ENCODE assay signal across 31 cellular contexts in the genomic region with DNA sequence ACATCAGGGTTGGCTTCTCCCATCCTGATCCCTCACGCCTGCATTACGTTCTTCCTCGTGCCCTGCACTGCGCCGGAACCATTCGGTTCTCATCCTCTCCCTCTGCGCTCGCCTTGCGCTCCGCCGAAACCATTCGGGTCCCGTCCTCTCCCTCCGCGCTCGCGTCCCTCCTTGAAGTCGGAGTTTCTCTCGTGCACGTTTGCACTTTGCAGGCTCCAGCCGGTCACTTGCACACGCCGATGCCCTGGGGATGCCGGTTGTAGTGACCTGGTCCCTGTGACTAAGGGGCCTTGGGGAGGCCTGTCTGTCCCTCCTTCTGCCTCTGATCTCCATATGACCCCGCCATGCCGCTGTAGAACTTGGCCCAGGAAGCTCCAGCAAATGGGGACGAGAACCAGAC.
"Had no signal": no experiment of that assay in that cellular context is flagged by ENCODE, and none has a peak within 500 bp of the region (broad histone marks: within the 10 kb centered on the region; RNA-seq: fewer than 3 reads in every experiment).

No MANE protein-coding gene starts in this region.

- H3K36me3 ChIP-seq: esophagus squamous epithelium, heart right ventricle, spleen, thoracic aorta, tibial nerve, upper lobe of left lung, uterus had no signal

- H3K27me3 Mint-ChIP-seq: memory B cell; stimulated activated memory B cell treated with anti-CD40 and anti-IgM and Interleukin-4, amounts not matched to agents 10 μg/mL and 1 μg/mL and 100 μg/mL, for 72 hours had no signal

- DNase-seq: cortex of kidney; effector memory CD8-positive, alpha-beta T cell; erythroblast; esophagus squamous epithelium; foreskin melanocyte; glutamatergic neuron; heart right ventricle; hippocampal formation; kidney glomerular epithelial cell; left colon; mucosa of descending colon; naive B cell; right cardiac atrium; spleen; stimulated activated CD4-positive, alpha-beta T cell treated with anti-CD3 and anti-CD28 coated beads, Interleukin-4, amount 100 ng/mL, for 4 hours; stimulated activated naive CD8-positive, alpha-beta T cell treated with anti-CD3 and anti-CD28 coated beads, Interleukin-15, Interleukin-2, amounts not matched to agents 100 U/mL and 50 U/mL, for 24 hours; uterus had no signal

- H3K27ac ChIP-seq: esophagus squamous epithelium, heart right ventricle, parathyroid adenoma, skin epidermis, spleen, thoracic aorta, tibial nerve, upper lobe of left lung, uterus had no signal

- H3K4me3 Mint-ChIP-seq: effector memory CD8-positive, alpha-beta T cell; memory B cell; mesothelial cell of epicardium; natural killer cell treated with Interleukin-12 subunit alpha and Interleukin-12 subunit beta and Interleukin-15 and Interleukin-18, amount 100 ng/mL, for 72 hours; neural crest cell; stimulated activated memory B cell treated with anti-CD40 and anti-IgM and Interleukin-4, amounts not matched to agents 10 μg/mL and 1 μg/mL and 100 μg/mL, for 72 hours had no signal

- ATAC-seq: effector memory CD8-positive, alpha-beta T cell; heart right ventricle; left colon; mucosa of descending colon; natural killer cell treated with Interleukin-12 subunit alpha and Interleukin-12 subunit beta and Interleukin-15 and Interleukin-18, amount 100 ng/mL, for 72 hours; right cardiac atrium; stimulated activated memory B cell treated with anti-CD40 and anti-IgM and Interleukin-4, amounts not matched to agents 10 μg/mL and 1 μg/mL and 100 μg/mL, for 72 hours; stimulated activated naive CD8-positive, alpha-beta T cell treated with anti-CD3 and anti-CD28 coated beads, Interleukin-15, Interleukin-2, amounts not matched to agents 100 U/mL and 50 U/mL, for 24 hours had no signal

- H3K9ac ChIP-seq: parathyroid adenoma had no signal

- H3K4me1 ChIP-seq: heart right ventricle, parathyroid adenoma, spleen, tibial nerve, upper lobe of left lung, uterus had no signal

- H3K79me2 ChIP-seq: parathyroid adenoma had no signal

- H3K36me3 Mint-ChIP-seq: memory B cell; mesothelial cell of epicardium; natural killer cell treated with Interleukin-12 subunit alpha and Interleukin-12 subunit beta and Interleukin-15 and Interleukin-18, amount 100 ng/mL, for 72 hours; stimulated activated memory B cell treated with anti-CD40 and anti-IgM and Interleukin-4, amounts not matched to agents 10 μg/mL and 1 μg/mL and 100 μg/mL, for 72 hours had no signal

- H3K9me3 ChIP-seq: esophagus squamous epithelium, heart right ventricle, mucosa of descending colon, thoracic aorta, upper lobe of left lung, uterus had no signal

- H3K4me3 ChIP-seq: esophagus squamous epithelium, heart right ventricle, lung, mucosa of descending colon, skin epidermis, spleen, thoracic aorta, tibial nerve, upper lobe of left lung, uterus had no signal

- H3K4me1 Mint-ChIP-seq: memory B cell; mesothelial cell of epicardium; naive B cell; stimulated activated memory B cell treated with anti-CD40 and anti-IgM and Interleukin-4, amounts not matched to agents 10 μg/mL and 1 μg/mL and 100 μg/mL, for 72 hours had no signal

- H3K27me3 ChIP-seq: spleen, tibial nerve, upper lobe of left lung, uterus had no signal

- H2AFZ ChIP-seq: parathyroid adenoma had no signal

- H3K27ac Mint-ChIP-seq: effector memory CD8-positive, alpha-beta T cell; memory B cell; mesothelial cell of epicardium; natural killer cell treated with Interleukin-12 subunit alpha and Interleukin-12 subunit beta and Interleukin-15 and Interleukin-18, amount 100 ng/mL, for 72 hours; progenitor cell of endocrine pancreas; stimulated activated memory B cell treated with anti-CD40 and anti-IgM and Interleukin-4, amounts not matched to agents 10 μg/mL and 1 μg/mL and 100 μg/mL, for 72 hours had no signal

- FAIRE-seq: endometrium, islet of Langerhans had no signal
